In genomic region chr14:91177797-91178147, GRCh38 we compare ENCODE assay signal across 15 cellular contexts.
DNase-seq lines count a peak whose midpoint lies in the region; ATAC-seq and TF ChIP-seq lines count a peak whose summit lies in the region.
"Had no signal": no experiment of that assay in that cellular context is flagged by ENCODE, and none has a peak within 500 bp of the region (broad histone marks: within the 10 kb centered on the region; RNA-seq: fewer than 3 reads in every experiment).

No MANE protein-coding gene starts in this region.

- TF ChIP-seq CTCF in heart left ventricle (IDR thresholded peaks at IDR 0.05) (no peak), Panc1 (IDR thresholded peaks at IDR 0.05) (0 out of 2 replicates have a peak, but pooled peaks have one; percentile 25)

- no peak overlapping the region for H2BK5ac ChIP-seq in trophoblast cell (ENCODE audit: low read depth, low read length, poor library complexity)

- H3K14ac ChIP-seq in trophoblast cell (ENCODE audit: low read length) = peak overlapping the region; percentile 26

- H3K4me3 ChIP-seq in heart left ventricle = no peak overlapping the region
- H3K4me3 ChIP-seq in Panc1 (ENCODE audit: low read depth in 2 of 2, low read length in 2 of 2) = no peak overlapping the region
- no peak overlapping the region for H3K4me3 ChIP-seq in trophoblast cell (ENCODE audit: low read depth, low read length)
- H3K4me3 ChIP-seq: BLaER1 treated with 17β-estradiol and CSF1 and Interleukin-3, amounts not matched to agents 10 nM and 100 nM; K562; lower lobe of right lung; MG63; Peyer's patch; SJCRH30; spleen had no signal

- no peaks in the 10 kb centered on the region for H3K27me3 ChIP-seq in heart left ventricle
- no peaks in the 10 kb centered on the region for H3K27me3 ChIP-seq in Panc1 (ENCODE audit: control insufficient read depth, insufficient read depth, low read length)
- H3K27me3 ChIP-seq in trophoblast cell (ENCODE audit: insufficient read depth, low read length) = no peaks in the 10 kb centered on the region
- H3K27me3 ChIP-seq: BLaER1 treated with 17β-estradiol and CSF1 and Interleukin-3, amounts not matched to agents 10 nM and 100 nM; MG63; Peyer's patch; SJCRH30; spleen had no signal

- no peak overlapping the region for H4K12ac ChIP-seq in trophoblast cell (ENCODE audit: low read depth, low read length)

- H3K9me3 Mint-ChIP-seq in activated T-helper 2 cell treated with anti-CD3 and anti-CD28 coated beads, Interferon-gamma antibody, Interleukin-2, Interleukin-4, amounts not matched to agents 10 μg/mL and 5 μg/mL and 100 μg/mL, durations not matched to agents 14 hours and 24 hours and 36 hours = no peaks in the 10 kb centered on the region
- H3K9me3 Mint-ChIP-seq: nephron progenitor cell had no signal

- BruUV-seq in Panc1 (replicated peaks; lab: Mats Ljungman, UMichigan) = no TSS peak

- H3K9me3 ChIP-seq in heart left ventricle = no peaks in the 10 kb centered on the region
- H3K9me3 ChIP-seq in Panc1 (ENCODE audit: control insufficient read depth, insufficient read depth, low read depth, low read length) = no peaks in the 10 kb centered on the region
- H3K9me3 ChIP-seq in trophoblast cell (ENCODE audit: insufficient read depth, low read depth, low read length) = peaks cover 2% of the 10 kb centered on the region
- H3K9me3 ChIP-seq: BLaER1 treated with 17β-estradiol and CSF1 and Interleukin-3, amounts not matched to agents 10 nM and 100 nM; lower lobe of right lung; MG63; Peyer's patch; SJCRH30; spleen had no signal

- peaks cover 4 to 94% (median 90%) of the 10 kb centered on the region in 9 donors for H3K36me3 ChIP-seq in heart left ventricle
- no peaks in the 10 kb centered on the region for H3K36me3 ChIP-seq in Panc1 (ENCODE audit: control insufficient read depth, insufficient read depth, low read length)
- H3K36me3 ChIP-seq in trophoblast cell (ENCODE audit: control insufficient read depth in 1 of 2, insufficient read depth in 2 of 2, low read length in 2 of 2) = no peaks in the 10 kb centered on the region

- peak overlapping the region; percentile 46 for H3K27ac Mint-ChIP-seq in activated T-helper 2 cell treated with anti-CD3 and anti-CD28 coated beads, Interferon-gamma antibody, Interleukin-2, Interleukin-4, amounts not matched to agents 10 μg/mL and 5 μg/mL and 100 μg/mL, durations not matched to agents 14 hours and 24 hours and 36 hours
- H3K27ac Mint-ChIP-seq: nephron progenitor cell had no signal

- TF ChIP-seq POLR2A in heart left ventricle (IDR thresholded peaks at IDR 0.05) = no peak

- DNase-seq in heart left ventricle = no peak
- DNase-seq in cardiac septum (ENCODE audit: low spot score) = no peak
- DNase-seq in Panc1 (ENCODE audit: low read depth, low spot score) = no peak
- DNase-seq in activated T-helper 2 cell treated with anti-CD3 and anti-CD28 coated beads, Interferon-gamma antibody, Interleukin-2, Interleukin-4, amounts not matched to agents 10 μg/mL and 5 μg/mL and 100 μg/mL, durations not matched to agents 14 hours and 24 hours and 36 hours (ENCODE audit: low spot score) = no peak
- DNase-seq in trophoblast cell = no peak
- DNase-seq in NCI-H748 (lab: John Stamatoyannopoulos, UW; ENCODE audit: unreplicated experiment) = no peak

- CTCF ChIA-PET in Panc1 (lab: Charles Lee) = interaction anchor here (0.5 to 1.2 kb wide), 2 partner anchors 109 to 115 kb away, joined by 3 to 7 read pairs; no protein-coding TSS in a partner anchor

- H3K79me2 ChIP-seq in trophoblast cell (ENCODE audit: control insufficient read depth, insufficient read depth, low read length, poor library complexity) = no peaks in the 10 kb centered on the region

- H3K4ac ChIP-seq in trophoblast cell (ENCODE audit: low read depth, low read length) = no peak overlapping the region

- H3K18ac ChIP-seq in trophoblast cell (ENCODE audit: low read length) = no peak overlapping the region

- H3K36me3 Mint-ChIP-seq in activated T-helper 2 cell treated with anti-CD3 and anti-CD28 coated beads, Interferon-gamma antibody, Interleukin-2, Interleukin-4, amounts not matched to agents 10 μg/mL and 5 μg/mL and 100 μg/mL, durations not matched to agents 14 hours and 24 hours and 36 hours (ENCODE audit: low read depth) = peaks cover 45% of the 10 kb centered on the region

- no peak overlapping the region for H3K4me3 Mint-ChIP-seq in activated T-helper 2 cell treated with anti-CD3 and anti-CD28 coated beads, Interferon-gamma antibody, Interleukin-2, Interleukin-4, amounts not matched to agents 10 μg/mL and 5 μg/mL and 100 μg/mL, durations not matched to agents 14 hours and 24 hours and 36 hours (ENCODE audit: low read depth)
- H3K4me3 Mint-ChIP-seq: nephron progenitor cell had no signal

- no peak overlapping the region for H3K27ac ChIP-seq in heart left ventricle
- no peak overlapping the region for H3K27ac ChIP-seq in Panc1 (ENCODE audit: low read length)
- no peak overlapping the region for H3K27ac ChIP-seq in trophoblast cell (ENCODE audit: low read depth, low read length)
- H3K27ac ChIP-seq: BLaER1 treated with 17β-estradiol and CSF1 and Interleukin-3, amounts not matched to agents 10 nM and 100 nM; lower lobe of right lung; SJCRH30 had no signal

- WGBS in heart left ventricle, 4 donors = 87 to 91% (median 89%) methylated on average over 8 of the region's 8 CpGs
- WGBS in trophoblast cell (ENCODE audit: extremely low coverage, insufficient coverage, insufficient read length) = no CpG with 5 or more reads among the region's 8 CpGs

- H3K9ac ChIP-seq in trophoblast cell (ENCODE audit: low read length) = no peak overlapping the region

- no peak overlapping the region for H2AFZ ChIP-seq in trophoblast cell (ENCODE audit: insufficient read depth, low read length, poor library complexity)

- H2BK120ac ChIP-seq in trophoblast cell (ENCODE audit: insufficient read depth, low read length, poor library complexity) = no peak overlapping the region

- no peaks in the 10 kb centered on the region for H3K79me1 ChIP-seq in trophoblast cell (ENCODE audit: low read length)

- in situ Hi-C loops in Panc1 (cut with HindIII; ENCODE audit: low pct_unique_long_range_greater_than_20kb, low sequenced_read_pairs) = no loop called here

- H2BK12ac ChIP-seq in trophoblast cell (ENCODE audit: low read length) = no peak overlapping the region

- no peaks in the 10 kb centered on the region for H3K27me3 Mint-ChIP-seq in activated T-helper 2 cell treated with anti-CD3 and anti-CD28 coated beads, Interferon-gamma antibody, Interleukin-2, Interleukin-4, amounts not matched to agents 10 μg/mL and 5 μg/mL and 100 μg/mL, durations not matched to agents 14 hours and 24 hours and 36 hours (ENCODE audit: low read depth)

- H3K23ac ChIP-seq in trophoblast cell (ENCODE audit: low read length) = no peak overlapping the region

- H4K8ac ChIP-seq in trophoblast cell (ENCODE audit: low read depth, low read length) = no peak overlapping the region

- ATAC-seq in heart left ventricle (peak; percentile 8 to 29 (median 21)), Panc1 (no peak), HG02884 (IDR thresholded peaks at IDR 0.05; ENCODE audit: unreplicated experiment) (no peak)

- H3K4me2 ChIP-seq in trophoblast cell (ENCODE audit: low read length) = no peak overlapping the region
- H3K4me2 ChIP-seq: BLaER1 treated with 17β-estradiol and CSF1 and Interleukin-3, amounts not matched to agents 10 nM and 100 nM had no signal

- no peak overlapping the region for H4K91ac ChIP-seq in trophoblast cell (ENCODE audit: low read depth, low read length)

- H2AK5ac ChIP-seq in trophoblast cell (ENCODE audit: low read length) = peak overlapping the region; percentile 15

- POLR2A ChIA-PET in Panc1 (lab: Charles Lee) = no interaction called here

- intact Hi-C loops in heart left ventricle (cut with DNase I) = loop anchor here (1.0 to 10.0 kb wide), 8 partner anchors 105 to 240 kb away; partner anchors contain the start of genes CCDC88C (in 2 of the 10) and RPS6KA5 (in 1 of the 10)
- intact Hi-C loops in cardiac septum (cut with DNase I) = loop anchor here (2.0 to 10.0 kb wide), 2 partner anchors 109 to 793 kb away; no protein-coding TSS in a partner anchor
- intact Hi-C loops in Panc1 (cut with micrococcal nuclease; ENCODE audit: unreplicated experiment) = loop anchor here (1.0 kb wide), 1 partner anchor 109 kb away; no protein-coding TSS in a partner anchor
- intact Hi-C loops in activated T-helper 2 cell treated with anti-CD3 and anti-CD28 coated beads, Interferon-gamma antibody, Interleukin-2, Interleukin-4, amounts not matched to agents 10 μg/mL and 5 μg/mL and 100 μg/mL, durations not matched to agents 14 hours and 24 hours and 36 hours (cut with micrococcal nuclease) = loop anchor here (1.0 to 5.0 kb wide), 4 partner anchors 50 to 274 kb away; no protein-coding TSS in a partner anchor

- H3K4me1 ChIP-seq in heart left ventricle = peaks cover 0 to 12% (median 3%) of the 10 kb centered on the region in 12 donors
- no peaks in the 10 kb centered on the region for H3K4me1 ChIP-seq in Panc1 (ENCODE audit: control insufficient read depth, insufficient read depth, low read length)
- no peaks in the 10 kb centered on the region for H3K4me1 ChIP-seq in trophoblast cell (ENCODE audit: control insufficient read depth in 1 of 2, insufficient read depth in 2 of 2, low read length in 2 of 2)
- H3K4me1 ChIP-seq: BLaER1 treated with 17β-estradiol and CSF1 and Interleukin-3, amounts not matched to agents 10 nM and 100 nM; SJCRH30 had no signal

- peaks cover 17% of the 10 kb centered on the region for H3K4me1 Mint-ChIP-seq in activated T-helper 2 cell treated with anti-CD3 and anti-CD28 coated beads, Interferon-gamma antibody, Interleukin-2, Interleukin-4, amounts not matched to agents 10 μg/mL and 5 μg/mL and 100 μg/mL, durations not matched to agents 14 hours and 24 hours and 36 hours (ENCODE audit: low read depth)

Comparison
In these comparisons a context has a peak if more than half of its experiments do, and no peak if none do; other contexts are left out.
1. ATAC-seq: peak in heart left ventricle (4 of 4); none in Panc1 (single experiment) and HG02884 (single experiment).